Comparison of ENCODE assay signal across 14 cellular contexts in genomic region chr1:181140891-181141290, GRCh38. TPM values are rescaled to one million over a fixed set of nuclear protein-coding genes. Genes with fewer than 3 reads are reported as not detected.
DNase-seq lines count a peak whose midpoint lies in the region; ATAC-seq, FAIRE-seq and TF ChIP-seq lines count a peak whose summit lies in the region.
"Had no signal": no experiment of that assay in that cellular context is flagged by ENCODE, and none has a peak within 500 bp of the region (broad histone marks: within the 10 kb centered on the region; RNA-seq: fewer than 3 reads in every experiment).

No MANE protein-coding gene starts in this region.

- DNase-seq in activated CD4-positive, alpha-beta T cell treated with anti-CD3 and anti-CD28 coated beads for 36 hours: peak; percentile 33
- no peak for DNase-seq in activated CD4-positive, alpha-beta T cell treated with anti-CD3 and anti-CD28 coated beads for 48 hours
- DNase-seq in PC-9 (no peak), K562 (ENCODE audit: extremely low read depth in 1 of 4, low spot score in 3 of 4) (no peak), HPDE6-E6E7 (ENCODE audit: extremely low spot score) (no peak)
- no peak for DNase-seq in stimulated activated effector memory CD8-positive, alpha-beta T cell treated with anti-CD3 and anti-CD28 coated beads, Interleukin-12 subunit alpha, Interleukin-12 subunit beta, amount 100 ng/mL, for 72 hours (ENCODE audit: low spot score in 2 of 2)
- no peak for DNase-seq in CD4-positive, alpha-beta T cell
- DNase-seq: hippocampal formation; naive thymus-derived CD8-positive, alpha-beta T cell; NCI-H2029 had no signal

- peaks cover 7% of the 10 kb centered on the region for H3K27me3 Mint-ChIP-seq in activated CD4-positive, alpha-beta T cell treated with anti-CD3 and anti-CD28 coated beads for 36 hours
- no peaks in the 10 kb centered on the region for H3K27me3 Mint-ChIP-seq in CD4-positive, alpha-beta T cell

- H3K79me2 ChIP-seq in PC-9 (ENCODE audit: low read depth) (0 out of 2 replicates have a peak, but pooled peaks cover 5% of the 10 kb centered on the region), K562 (ENCODE audit: control insufficient read depth, insufficient read depth, low read length) (no peaks in the 10 kb centered on the region)

- H3K4me1 ChIP-seq in PC-9 (replicated peaks; ENCODE audit: insufficient read depth): peaks cover 70% of the 10 kb centered on the region
- H3K4me1 ChIP-seq in K562 (replicated peaks in 1 of 2; ENCODE audit: control insufficient read depth in 2 of 2, insufficient read depth in 2 of 2, low read length in 2 of 2): peaks cover 29 to 32% of the 10 kb centered on the region in 2 experiments

- ATAC-seq in activated CD4-positive, alpha-beta T cell treated with anti-CD3 and anti-CD28 coated beads for 36 hours: peak; percentile 30
- ATAC-seq in K562: no peak
- ATAC-seq in stimulated activated effector memory CD8-positive, alpha-beta T cell treated with anti-CD3 and anti-CD28 coated beads, Interleukin-12 subunit alpha, Interleukin-12 subunit beta, amount 100 ng/mL, for 72 hours: peak; percentile 33
- ATAC-seq in CD4-positive, alpha-beta T cell (ENCODE audit: poor library complexity): no peak
- ATAC-seq in GM21447 (IDR thresholded peaks at IDR 0.05; ENCODE audit: unreplicated experiment): no peak

- H3K36me3 ChIP-seq in PC-9 (ENCODE audit: low read depth) (no peaks in the 10 kb centered on the region), K562 (ENCODE audit: control insufficient read depth, insufficient read depth, low read length) (no peaks in the 10 kb centered on the region)
- H3K36me3 ChIP-seq: HAP-1, left lung had no signal

- BruUV-seq in PC-9 (replicated peaks; lab: Mats Ljungman, UMichigan) (TSS peak; percentile 30), K562 (replicated peaks; lab: Mats Ljungman, UMichigan) (no TSS peak)

- no peaks in the 10 kb centered on the region for H3K9me3 ChIP-seq in PC-9 (ENCODE audit: insufficient read depth, low read depth)
- no peaks in the 10 kb centered on the region for H3K9me3 ChIP-seq in K562 (replicated peaks; ENCODE audit: control insufficient read depth, insufficient read depth, low read depth, low read length)
- H3K9me3 ChIP-seq in CD4-positive, alpha-beta T cell (ENCODE audit: control insufficient read depth, low read length): no peaks in the 10 kb centered on the region
- H3K9me3 ChIP-seq: HAP-1, left lung had no signal

- intact Hi-C loops in activated CD4-positive, alpha-beta T cell treated with anti-CD3 and anti-CD28 coated beads for 36 hours (cut with DNase I, micrococcal nuclease): loop anchor here (1.0 to 10.0 kb wide), 8 partner anchors 36 to 639 kb away; partner anchors contain the start of genes XPR1 (in 2 of the 2), ACBD6 (in 1 of the 2) and IER5 (in 1 of the 2)
- intact Hi-C loops in PC-9 (cut with micrococcal nuclease; ENCODE audit: unreplicated experiment) (no loop called here), K562 (cut with micrococcal nuclease) (loop anchor here (5.0 kb wide), 1 partner anchor 624 kb away; no protein-coding TSS in a partner anchor)
- intact Hi-C loops in CD4-positive, alpha-beta T cell (cut with DNase I, micrococcal nuclease): loop anchor here (2.0 to 10.0 kb wide), 4 partner anchors 34 to 506 kb away; partner anchors contain the start of gene XPR1 (in 1 of the 2)

- H3K4me1 Mint-ChIP-seq in activated CD4-positive, alpha-beta T cell treated with anti-CD3 and anti-CD28 coated beads for 36 hours: peaks cover 54% of the 10 kb centered on the region
- H3K4me1 Mint-ChIP-seq in stimulated activated effector memory CD8-positive, alpha-beta T cell treated with anti-CD3 and anti-CD28 coated beads, Interleukin-12 subunit alpha, Interleukin-12 subunit beta, amount 100 ng/mL, for 72 hours: peaks cover 82% of the 10 kb centered on the region
- H3K4me1 Mint-ChIP-seq in CD4-positive, alpha-beta T cell (ENCODE audit: low read depth): peaks cover 26% of the 10 kb centered on the region

- peak overlapping the region; percentile 5 for H3K4me3 Mint-ChIP-seq in activated CD4-positive, alpha-beta T cell treated with anti-CD3 and anti-CD28 coated beads for 36 hours
- H3K4me3 Mint-ChIP-seq in stimulated activated effector memory CD8-positive, alpha-beta T cell treated with anti-CD3 and anti-CD28 coated beads, Interleukin-12 subunit alpha, Interleukin-12 subunit beta, amount 100 ng/mL, for 72 hours: peak overlapping the region; percentile 58
- H3K4me3 Mint-ChIP-seq in CD4-positive, alpha-beta T cell: no peak overlapping the region
- H3K4me3 Mint-ChIP-seq: naive thymus-derived CD8-positive, alpha-beta T cell had no signal

- H3K27ac ChIP-seq in PC-9 (peak overlapping the region; percentile 92), K562 (ENCODE audit: extremely low read depth, low read depth, low read length) (no peak overlapping the region; the same call in 2 of the 3 replicates)
- H3K27ac ChIP-seq in CD4-positive, alpha-beta T cell (ENCODE audit: low read depth, low read length): no peak overlapping the region

- TF ChIP-seq POLR2A in K562 (conservative IDR thresholded peaks at IDR 0.05): no peak

- no peaks in the 10 kb centered on the region for H3K9me2 ChIP-seq in PC-9 (ENCODE audit: insufficient read depth)

- H2AFZ ChIP-seq in PC-9: no peak overlapping the region
- peak overlapping the region; percentile 91; the same call in 1 of the 2 replicates for H2AFZ ChIP-seq in K562 (ENCODE audit: low read depth, low read length)

- H3K27ac Mint-ChIP-seq in activated CD4-positive, alpha-beta T cell treated with anti-CD3 and anti-CD28 coated beads for 36 hours: peak overlapping the region; percentile 85
- peak overlapping the region; percentile 83 for H3K27ac Mint-ChIP-seq in stimulated activated effector memory CD8-positive, alpha-beta T cell treated with anti-CD3 and anti-CD28 coated beads, Interleukin-12 subunit alpha, Interleukin-12 subunit beta, amount 100 ng/mL, for 72 hours
- H3K27ac Mint-ChIP-seq in CD4-positive, alpha-beta T cell: no peak overlapping the region

- no peak overlapping the region for H3K9ac ChIP-seq in K562 (ENCODE audit: insufficient read depth in 1 of 2, low read depth in 2 of 2, low read length in 2 of 2)

- in situ Hi-C loops in K562 (cut with MboI): loop anchor here (5.0 kb wide), 3 partner anchors 59 to 639 kb away; partner anchors contain the start of gene ACBD6

- H3K9me3 Mint-ChIP-seq in activated CD4-positive, alpha-beta T cell treated with anti-CD3 and anti-CD28 coated beads for 36 hours (ENCODE audit: low read depth): no peaks in the 10 kb centered on the region
- H3K9me3 Mint-ChIP-seq in stimulated activated effector memory CD8-positive, alpha-beta T cell treated with anti-CD3 and anti-CD28 coated beads, Interleukin-12 subunit alpha, Interleukin-12 subunit beta, amount 100 ng/mL, for 72 hours: no peaks in the 10 kb centered on the region
- no peaks in the 10 kb centered on the region for H3K9me3 Mint-ChIP-seq in CD4-positive, alpha-beta T cell
- H3K9me3 Mint-ChIP-seq: naive thymus-derived CD8-positive, alpha-beta T cell had no signal

- H3K27me3 ChIP-seq in PC-9 (ENCODE audit: insufficient read depth, low read depth) (no peaks in the 10 kb centered on the region), K562 (ENCODE audit: control insufficient read depth in 2 of 2, insufficient read depth in 2 of 2, low read length in 2 of 2) (no peaks in the 10 kb centered on the region)
- H3K27me3 ChIP-seq in CD4-positive, alpha-beta T cell (ENCODE audit: control insufficient read depth, insufficient read depth, low read length): no peaks in the 10 kb centered on the region
- H3K27me3 ChIP-seq: left lung had no signal

- H3K4me3 ChIP-seq in PC-9: no peak overlapping the region
- H3K4me3 ChIP-seq in K562: no peak overlapping the region
- H3K4me3 ChIP-seq: HAP-1, left lung had no signal

- H3K4me2 ChIP-seq in PC-9 (peak overlapping the region; percentile 63), K562 (ENCODE audit: insufficient read depth, low read length) (no peak overlapping the region)

- CTCF ChIA-PET in activated CD4-positive, alpha-beta T cell treated with anti-CD3 and anti-CD28 coated beads for 36 hours (lab: Charles Lee): interaction anchor here (0.6 to 11.4 kb wide), 26 partner anchors 9 to 637 kb away, joined by 3 to 156 read pairs (median 8); partner anchors contain the start of genes IER5 and MR1
- CTCF ChIA-PET in PC-9 (lab: Charles Lee) (interaction anchor here (0.6 to 2.2 kb wide), 7 partner anchors 18 to 132 kb away, joined by 3 to 11 read pairs (median 4); no protein-coding TSS in a partner anchor), K562 (lab: Yijun Ruan, JAX; ENCODE audit: low intra/inter-chr PET ratio) (interaction anchor here (3.1 kb wide), 1 partner anchor 56 kb away, joined by 22 read pairs; no protein-coding TSS in a partner anchor)
- CTCF ChIA-PET in CD4-positive, alpha-beta T cell (lab: Charles Lee): interaction anchor here (1.1 to 5.6 kb wide), 5 partner anchors 51 to 103 kb away, joined by 3 to 54 read pairs (median 6); partner anchors contain the start of gene IER5

- 72% methylated on average over 3 of the region's 3 CpGs for WGBS in K562 (ENCODE audit: insufficient coverage, low coverage, missing lambda C conversion rate)

- TF ChIP-seq EP300 in K562 (IDR thresholded peaks at IDR 0.05; ENCODE audit: low read length): no peak

- FAIRE-seq in K562 (lab: Jason Lieb, UNC): no peak
- FAIRE-seq: A204.1 had no signal

- H4K20me1 ChIP-seq in PC-9 (ENCODE audit: insufficient read depth): no peaks in the 10 kb centered on the region
- H4K20me1 ChIP-seq in K562 (replicated peaks; ENCODE audit: control insufficient read depth, insufficient read depth, low read length): no peaks in the 10 kb centered on the region

- TF ChIP-seq RAD21 in K562 (CRISPR knock-in tag; conservative IDR thresholded peaks at IDR 0.05 in 1 of 2, IDR thresholded peaks at IDR 0.05 in 1 of 2): no peak

- H3K36me3 Mint-ChIP-seq in activated CD4-positive, alpha-beta T cell treated with anti-CD3 and anti-CD28 coated beads for 36 hours (ENCODE audit: low read depth): no peaks in the 10 kb centered on the region
- H3K36me3 Mint-ChIP-seq in stimulated activated effector memory CD8-positive, alpha-beta T cell treated with anti-CD3 and anti-CD28 coated beads, Interleukin-12 subunit alpha, Interleukin-12 subunit beta, amount 100 ng/mL, for 72 hours: peaks cover 17% of the 10 kb centered on the region
- H3K36me3 Mint-ChIP-seq in CD4-positive, alpha-beta T cell (ENCODE audit: low read depth): no peaks in the 10 kb centered on the region
- H3K36me3 Mint-ChIP-seq: naive thymus-derived CD8-positive, alpha-beta T cell had no signal

- TF ChIP-seq CTCF in PC-9 (conservative IDR thresholded peaks at IDR 0.05) (no peak), K562 (IDR thresholded peaks at IDR 0.05 in 2 of 3, conservative IDR thresholded peaks at IDR 0.05 in 1 of 3; ENCODE audit: insufficient read depth in 2 of 3, low read depth in 1 of 3, low read length in 3 of 3) (no peak)
- no peak for TF ChIP-seq CTCF in CD4-positive, alpha-beta T cell (IDR thresholded peaks at IDR 0.05)

- H3F3A ChIP-seq in PC-9 (ENCODE audit: insufficient read depth, low read depth): peaks cover 39% of the 10 kb centered on the region

- no peaks in the 10 kb centered on the region for H3K9me1 ChIP-seq in K562 (ENCODE audit: control insufficient read depth, insufficient read depth, low read length)

- POLR2A ChIA-PET in activated CD4-positive, alpha-beta T cell treated with anti-CD3 and anti-CD28 coated beads for 36 hours (lab: Charles Lee): interaction anchor here (0.6 to 3.8 kb wide), 5 partner anchors 36 to 185 kb away, joined by 3 to 42 read pairs (median 13); partner anchors contain the start of gene IER5
- POLR2A ChIA-PET in PC-9 (lab: Charles Lee; ENCODE audit: unreplicated experiment) (interaction anchor here (0.5 to 0.8 kb wide), 4 partner anchors 28 to 353 kb away, joined by 3 to 6 read pairs (median 4); no protein-coding TSS in a partner anchor), K562 (lab: Yijun Ruan, JAX) (interaction anchor here (0.7 to 5.6 kb wide), 8 partner anchors 12 to 236 kb away, joined by 3 to 52 read pairs (median 6); partner anchors contain the start of gene IER5)
- POLR2A ChIA-PET in CD4-positive, alpha-beta T cell (lab: Charles Lee): interaction anchor here (2.0 to 4.2 kb wide), 3 partner anchors 36 to 57 kb away, joined by 7 to 22 read pairs (median 11); partner anchors contain the start of gene IER5

RNA-seq across cellular contexts. Expression of gene IER5, which starts 52.4 kb away (rescaled TPM):
- total RNA-seq in activated CD4-positive, alpha-beta T cell treated with anti-CD3 and anti-CD28 coated beads for 36 hours: 10 to 100 TPM; 16.3 to 24.3 TPM
- total RNA-seq in PC-9 (2021): 21.2 and 23.4 TPM in 2 replicates
- total RNA-seq in K562 (2011; cell fraction: chromatin; rRNA removed; ENCODE audit: low replicate concordance): 21.5 and 24.6 TPM in 2 replicates
- 27.5 and 31.9 TPM in 2 replicates for total RNA-seq in K562 (2011; cell fraction: nucleolus; rRNA removed)
- 26.3 and 27.0 TPM in 2 replicates for total RNA-seq in K562 (2011; cell fraction: nucleoplasm; rRNA removed)
- total RNA-seq in K562 (2014; rRNA removed): 32.1 and 33.1 TPM in 2 replicates
- 9.9 and 10.9 TPM in 2 replicates for total RNA-seq in K562 (2014; rRNA removed; fragmentation: Illumina TruSeq; extraction: Trizol)
- 14.1 and 14.6 TPM in 2 replicates for total RNA-seq in K562 (2015; rRNA removed; fragmentation: Illumina TruSeq; extraction: Trizol)
- 29.8 and 30.4 TPM in 2 replicates for total RNA-seq in K562 (2021)
- polyA plus RNA-seq in K562 (2011; rRNA removed): 11.5 and 13.9 TPM in 2 replicates
- polyA plus RNA-seq in K562 (2011; cell fraction: cytosol; rRNA removed): 9.5 and 16.6 TPM in 2 replicates
- 19.1 and 21.0 TPM in 2 replicates for polyA plus RNA-seq in K562 (2011; cell fraction: nucleus; rRNA removed)
- 18.7 and 22.8 TPM in 2 replicates for polyA plus RNA-seq in K562 (2012)
- 12.0 and 12.6 TPM in 2 replicates for polyA plus RNA-seq in K562 (2014; fragmentation: Illumina TruSeq; extraction: Trizol)
- 1 to 10 TPM; 2.4 to 2.5 TPM for polyA plus RNA-seq in K562 (2014; fragmentation: Nextera tagmentation; extraction: Ambion mirVana)
- 25.0 and 25.7 TPM in 2 replicates for polyA plus RNA-seq in K562 (2014; rRNA removed)
- polyA minus RNA-seq in K562 (2011; rRNA and poly(A)+ RNA removed): 10.3 and 13.4 TPM in 2 replicates
- polyA minus RNA-seq in K562 (2011; cell fraction: cytosol; rRNA and poly(A)+ RNA removed): 12.1 and 13.3 TPM in 2 replicates
- polyA minus RNA-seq in K562 (2011; cell fraction: nucleus; rRNA and poly(A)+ RNA removed): 21.1 and 33.3 TPM in 2 replicates
- 10 to 100 TPM; 53.8 to 54.1 TPM for total RNA-seq in CD4-positive, alpha-beta T cell

Comparison
In these comparisons a context has a peak if more than half of its experiments do, and no peak if none do; other contexts are left out.
1. ATAC-seq: peak in activated CD4-positive, alpha-beta T cell treated with anti-CD3 and anti-CD28 coated beads for 36 hours (single experiment) and stimulated activated effector memory CD8-positive, alpha-beta T cell treated with anti-CD3 and anti-CD28 coated beads, Interleukin-12 subunit alpha, Interleukin-12 subunit beta, amount 100 ng/mL, for 72 hours (single experiment); none in K562 (single experiment), CD4-positive, alpha-beta T cell (single experiment) and GM21447 (single experiment).